In the genomic region with DNA sequence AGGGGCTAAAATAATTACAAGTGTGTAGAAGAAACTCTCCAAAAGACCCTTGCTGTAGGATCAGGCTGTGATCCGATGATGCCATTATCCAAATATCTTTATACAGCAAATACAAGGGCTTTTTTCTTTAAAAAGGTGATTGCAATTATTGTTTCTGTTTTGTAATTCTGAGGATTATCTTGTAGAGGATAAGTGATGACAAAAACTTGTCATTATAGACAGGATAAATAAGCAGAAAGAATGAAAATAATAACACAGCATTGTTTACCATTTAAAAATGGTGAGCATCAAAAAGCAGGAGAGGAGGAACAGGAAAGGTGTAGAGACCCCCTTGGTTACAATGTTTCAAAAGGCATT, we compare ENCODE assay signal across 3 cellular contexts.
TF ChIP-seq lines count a peak whose summit lies in the region.

No MANE protein-coding gene starts in this region.

TF ChIP-seq in A549, 52 proteins besides CTCF, POLR2A, EP300 and RAD21:
- TF ChIP-seq RNF2 (IDR thresholded peaks at IDR 0.05; ENCODE audit: borderline replicate concordance, low read depth), result 0 out of 2 replicates have a peak, but pooled peaks have one; percentile 23
- no peak for TF ChIP-seq SREBF2 (IDR thresholded peaks at IDR 0.05)

TF ChIP-seq in GM23338, 12 proteins besides CTCF, POLR2A, EP300 and RAD21:
- TF ChIP-seq EZH2 (IDR thresholded peaks at IDR 0.05; ENCODE audit: low read depth, unreplicated experiment) (no peak), STAT1 (IDR thresholded peaks at IDR 0.05; ENCODE audit: unreplicated experiment) (no peak), POLR2AphosphoS5 (IDR thresholded peaks at IDR 0.05; ENCODE audit: low read depth) (no peak), ZNF114 (CRISPR knock-in tag; IDR thresholded peaks at IDR 0.05) (no peak)
- TF ChIP-seq, protein P1, sequence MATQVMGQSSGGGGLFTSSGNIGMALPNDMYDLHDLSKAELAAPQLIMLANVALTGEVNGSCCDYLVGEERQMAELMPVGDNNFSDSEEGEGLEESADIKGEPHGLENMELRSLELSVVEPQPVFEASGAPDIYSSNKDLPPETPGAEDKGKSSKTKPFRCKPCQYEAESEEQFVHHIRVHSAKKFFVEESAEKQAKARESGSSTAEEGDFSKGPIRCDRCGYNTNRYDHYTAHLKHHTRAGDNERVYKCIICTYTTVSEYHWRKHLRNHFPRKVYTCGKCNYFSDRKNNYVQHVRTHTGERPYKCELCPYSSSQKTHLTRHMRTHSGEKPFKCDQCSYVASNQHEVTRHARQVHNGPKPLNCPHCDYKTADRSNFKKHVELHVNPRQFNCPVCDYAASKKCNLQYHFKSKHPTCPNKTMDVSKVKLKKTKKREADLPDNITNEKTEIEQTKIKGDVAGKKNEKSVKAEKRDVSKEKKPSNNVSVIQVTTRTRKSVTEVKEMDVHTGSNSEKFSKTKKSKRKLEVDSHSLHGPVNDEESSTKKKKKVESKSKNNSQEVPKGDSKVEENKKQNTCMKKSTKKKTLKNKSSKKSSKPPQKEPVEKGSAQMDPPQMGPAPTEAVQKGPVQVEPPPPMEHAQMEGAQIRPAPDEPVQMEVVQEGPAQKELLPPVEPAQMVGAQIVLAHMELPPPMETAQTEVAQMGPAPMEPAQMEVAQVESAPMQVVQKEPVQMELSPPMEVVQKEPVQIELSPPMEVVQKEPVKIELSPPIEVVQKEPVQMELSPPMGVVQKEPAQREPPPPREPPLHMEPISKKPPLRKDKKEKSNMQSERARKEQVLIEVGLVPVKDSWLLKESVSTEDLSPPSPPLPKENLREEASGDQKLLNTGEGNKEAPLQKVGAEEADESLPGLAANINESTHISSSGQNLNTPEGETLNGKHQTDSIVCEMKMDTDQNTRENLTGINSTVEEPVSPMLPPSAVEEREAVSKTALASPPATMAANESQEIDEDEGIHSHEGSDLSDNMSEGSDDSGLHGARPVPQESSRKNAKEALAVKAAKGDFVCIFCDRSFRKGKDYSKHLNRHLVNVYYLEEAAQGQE (IDR thresholded peaks at IDR 0.05; ENCODE audit: unreplicated experiment), result no peak
- TF ChIP-seq, protein P2, sequence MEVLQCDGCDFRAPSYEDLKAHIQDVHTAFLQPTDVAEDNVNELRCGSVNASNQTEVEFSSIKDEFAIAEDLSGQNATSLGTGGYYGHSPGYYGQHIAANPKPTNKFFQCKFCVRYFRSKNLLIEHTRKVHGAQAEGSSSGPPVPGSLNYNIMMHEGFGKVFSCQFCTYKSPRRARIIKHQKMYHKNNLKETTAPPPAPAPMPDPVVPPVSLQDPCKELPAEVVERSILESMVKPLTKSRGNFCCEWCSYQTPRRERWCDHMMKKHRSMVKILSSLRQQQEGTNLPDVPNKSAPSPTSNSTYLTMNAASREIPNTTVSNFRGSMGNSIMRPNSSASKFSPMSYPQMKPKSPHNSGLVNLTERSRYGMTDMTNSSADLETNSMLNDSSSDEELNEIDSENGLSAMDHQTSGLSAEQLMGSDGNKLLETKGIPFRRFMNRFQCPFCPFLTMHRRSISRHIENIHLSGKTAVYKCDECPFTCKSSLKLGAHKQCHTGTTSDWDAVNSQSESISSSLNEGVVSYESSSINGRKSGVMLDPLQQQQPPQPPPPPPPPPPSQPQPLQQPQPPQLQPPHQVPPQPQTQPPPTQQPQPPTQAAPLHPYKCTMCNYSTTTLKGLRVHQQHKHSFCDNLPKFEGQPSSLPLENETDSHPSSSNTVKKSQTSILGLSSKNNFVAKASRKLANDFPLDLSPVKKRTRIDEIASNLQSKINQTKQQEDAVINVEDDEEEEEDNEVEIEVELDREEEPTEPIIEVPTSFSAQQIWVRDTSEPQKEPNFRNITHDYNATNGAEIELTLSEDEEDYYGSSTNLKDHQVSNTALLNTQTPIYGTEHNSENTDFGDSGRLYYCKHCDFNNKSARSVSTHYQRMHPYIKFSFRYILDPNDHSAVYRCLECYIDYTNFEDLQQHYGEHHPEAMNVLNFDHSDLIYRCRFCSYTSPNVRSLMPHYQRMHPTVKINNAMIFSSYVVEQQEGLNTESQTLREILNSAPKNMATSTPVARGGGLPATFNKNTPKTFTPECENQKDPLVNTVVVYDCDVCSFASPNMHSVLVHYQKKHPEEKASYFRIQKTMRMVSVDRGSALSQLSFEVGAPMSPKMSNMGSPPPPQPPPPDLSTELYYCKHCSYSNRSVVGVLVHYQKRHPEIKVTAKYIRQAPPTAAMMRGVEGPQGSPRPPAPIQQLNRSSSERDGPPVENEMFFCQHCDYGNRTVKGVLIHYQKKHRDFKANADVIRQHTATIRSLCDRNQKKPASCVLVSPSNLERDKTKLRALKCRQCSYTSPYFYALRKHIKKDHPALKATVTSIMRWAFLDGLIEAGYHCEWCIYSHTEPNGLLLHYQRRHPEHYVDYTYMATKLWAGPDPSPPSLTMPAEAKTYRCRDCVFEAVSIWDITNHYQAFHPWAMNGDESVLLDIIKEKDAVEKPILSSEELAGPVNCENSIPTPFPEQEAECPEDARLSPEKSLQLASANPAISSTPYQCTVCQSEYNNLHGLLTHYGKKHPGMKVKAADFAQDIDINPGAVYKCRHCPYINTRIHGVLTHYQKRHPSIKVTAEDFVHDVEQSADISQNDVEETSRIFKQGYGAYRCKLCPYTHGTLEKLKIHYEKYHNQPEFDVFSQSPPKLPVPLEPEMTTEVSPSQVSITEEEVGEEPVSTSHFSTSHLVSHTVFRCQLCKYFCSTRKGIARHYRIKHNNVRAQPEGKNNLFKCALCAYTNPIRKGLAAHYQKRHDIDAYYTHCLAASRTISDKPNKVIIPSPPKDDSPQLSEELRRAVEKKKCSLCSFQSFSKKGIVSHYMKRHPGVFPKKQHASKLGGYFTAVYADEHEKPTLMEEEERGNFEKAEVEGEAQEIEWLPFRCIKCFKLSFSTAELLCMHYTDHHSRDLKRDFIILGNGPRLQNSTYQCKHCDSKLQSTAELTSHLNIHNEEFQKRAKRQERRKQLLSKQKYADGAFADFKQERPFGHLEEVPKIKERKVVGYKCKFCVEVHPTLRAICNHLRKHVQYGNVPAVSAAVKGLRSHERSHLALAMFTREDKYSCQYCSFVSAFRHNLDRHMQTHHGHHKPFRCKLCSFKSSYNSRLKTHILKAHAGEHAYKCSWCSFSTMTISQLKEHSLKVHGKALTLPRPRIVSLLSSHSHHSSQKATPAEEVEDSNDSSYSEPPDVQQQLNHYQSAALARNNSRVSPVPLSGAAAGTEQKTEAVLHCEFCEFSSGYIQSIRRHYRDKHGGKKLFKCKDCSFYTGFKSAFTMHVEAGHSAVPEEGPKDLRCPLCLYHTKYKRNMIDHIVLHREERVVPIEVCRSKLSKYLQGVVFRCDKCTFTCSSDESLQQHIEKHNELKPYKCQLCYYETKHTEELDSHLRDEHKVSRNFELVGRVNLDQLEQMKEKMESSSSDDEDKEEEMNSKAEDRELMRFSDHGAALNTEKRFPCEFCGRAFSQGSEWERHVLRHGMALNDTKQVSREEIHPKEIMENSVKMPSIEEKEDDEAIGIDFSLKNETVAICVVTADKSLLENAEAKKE (CRISPR knock-in tag; IDR thresholded peaks at IDR 0.05), result no peak

TF ChIP-seq in K562, 482 proteins besides CTCF, POLR2A, EP300 and RAD21:
- peak; percentile 90 for TF ChIP-seq CBX8 (IDR thresholded peaks at IDR 0.05; ENCODE audit: borderline replicate concordance, extremely low read depth, low read depth, low read length, poor library complexity, severe bottlenecking)
- TF ChIP-seq CBX2 (IDR thresholded peaks at IDR 0.05; ENCODE audit: insufficient read depth, low read length, poor library complexity, severe bottlenecking), result peak; percentile 57
- TF ChIP-seq, protein P3, sequence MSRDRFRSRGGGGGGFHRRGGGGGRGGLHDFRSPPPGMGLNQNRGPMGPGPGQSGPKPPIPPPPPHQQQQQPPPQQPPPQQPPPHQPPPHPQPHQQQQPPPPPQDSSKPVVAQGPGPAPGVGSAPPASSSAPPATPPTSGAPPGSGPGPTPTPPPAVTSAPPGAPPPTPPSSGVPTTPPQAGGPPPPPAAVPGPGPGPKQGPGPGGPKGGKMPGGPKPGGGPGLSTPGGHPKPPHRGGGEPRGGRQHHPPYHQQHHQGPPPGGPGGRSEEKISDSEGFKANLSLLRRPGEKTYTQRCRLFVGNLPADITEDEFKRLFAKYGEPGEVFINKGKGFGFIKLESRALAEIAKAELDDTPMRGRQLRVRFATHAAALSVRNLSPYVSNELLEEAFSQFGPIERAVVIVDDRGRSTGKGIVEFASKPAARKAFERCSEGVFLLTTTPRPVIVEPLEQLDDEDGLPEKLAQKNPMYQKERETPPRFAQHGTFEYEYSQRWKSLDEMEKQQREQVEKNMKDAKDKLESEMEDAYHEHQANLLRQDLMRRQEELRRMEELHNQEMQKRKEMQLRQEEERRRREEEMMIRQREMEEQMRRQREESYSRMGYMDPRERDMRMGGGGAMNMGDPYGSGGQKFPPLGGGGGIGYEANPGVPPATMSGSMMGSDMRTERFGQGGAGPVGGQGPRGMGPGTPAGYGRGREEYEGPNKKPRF (IDR thresholded peaks at IDR 0.05; ENCODE audit: low read depth, low read length), result no peak
